ENCODE assay signal across 6 cellular contexts in genomic region chrX:88746215-88746614, GRCh38. TPM values are rescaled to one million over a fixed set of nuclear protein-coding genes. Genes with fewer than 3 reads are reported as not detected.
"Had no signal": no experiment of that assay in that cellular context is flagged by ENCODE, and none has a peak within 500 bp of the region (broad histone marks: within the 10 kb centered on the region; RNA-seq: fewer than 3 reads in every experiment).

No MANE protein-coding gene starts in this region.

RNA-seq across cellular contexts. Expression of gene CPXCR1, which starts 0.8 kb away (rescaled TPM):
- total RNA-seq: HepG2, HT-29, HT1080, IMR-90, K562 had no signal
- polyA plus RNA-seq: HepG2, IgD-negative memory B cell, IMR-90, K562 had no signal
